ENCODE assay signal across 13 cellular contexts in the genomic region with DNA sequence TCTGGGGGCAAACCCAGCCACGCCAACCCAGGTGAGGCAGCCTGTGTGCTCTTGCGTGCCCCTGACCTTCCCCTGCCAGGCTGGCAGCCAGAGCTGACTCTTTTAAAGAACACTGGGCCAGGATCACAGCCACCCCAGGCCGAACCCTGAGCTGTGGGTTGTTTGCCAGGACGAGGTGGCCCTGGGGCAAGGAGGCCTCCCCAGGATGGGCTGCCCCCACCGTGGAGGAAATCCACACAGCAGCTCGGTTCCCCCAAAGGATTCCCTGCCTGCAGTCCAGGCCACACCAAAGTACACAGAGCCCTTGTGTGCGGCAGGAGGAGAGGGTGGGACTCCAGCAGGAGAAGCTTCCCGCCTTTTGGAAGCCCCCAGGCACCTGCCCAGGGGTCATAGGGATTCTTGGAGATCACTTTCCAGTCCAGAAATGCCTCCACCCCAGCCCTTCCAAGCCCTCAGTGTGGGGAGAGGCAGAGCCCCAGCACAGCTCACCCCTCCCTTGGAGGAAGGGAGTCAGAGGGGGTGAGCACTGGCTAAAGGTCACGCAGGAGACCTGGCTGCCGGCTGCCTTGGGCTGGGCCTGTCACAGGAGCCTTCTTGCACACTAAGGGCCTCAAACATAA.
DNase-seq lines count a peak whose midpoint lies in the region; ATAC-seq and TF ChIP-seq lines count a peak whose summit lies in the region.
"Had no signal": no experiment of that assay in that cellular context is flagged by ENCODE, and none has a peak within 500 bp of the region (broad histone marks: within the 10 kb centered on the region; RNA-seq: fewer than 3 reads in every experiment).

No MANE protein-coding gene starts in this region.

- peak; percentile 65 for DNase-seq in Right ventricle myocardium inferior (ENCODE audit: missing footprints)
- no peak for DNase-seq in cardiac septum (ENCODE audit: low spot score)
- DNase-seq in esophagus squamous epithelium (lab: John Stamatoyannopoulos, UW), result no peak
- DNase-seq in nephron progenitor cell, result no peak
- no peak for DNase-seq in T-helper 2 cell treated with Interferon-gamma antibody and Interleukin-4, amounts not matched to agents 5 μg/mL and 100 μg/mL, for 36 hours (ENCODE audit: low spot score)
- no peak for DNase-seq in MM.1S
- DNase-seq in HuH-7 (ENCODE audit: low spot score), result no peak
- DNase-seq: activated CD8-positive, alpha-beta memory T cell treated with anti-CD3 and anti-CD28 coated beads, Interleukin-2, amount 10 ng/mL, durations not matched to agents 7 days and 5 days; cerebellar nuclear complex; NCI-H2227 treated with DMSO at 0.1 percent for 48 hours had no signal

- no peak overlapping the region for H3K9ac ChIP-seq in MM.1S (ENCODE audit: low read length)

- no peaks in the 10 kb centered on the region for H3F3A ChIP-seq in MM.1S (ENCODE audit: insufficient read depth, low read length)

- H3K36me3 ChIP-seq in esophagus squamous epithelium (no peaks in the 10 kb centered on the region), MM.1S (replicated peaks; ENCODE audit: insufficient read depth, low read length) (no peaks in the 10 kb centered on the region)

- H3K36me3 Mint-ChIP-seq in nephron progenitor cell (ENCODE audit: low read depth), result no peaks in the 10 kb centered on the region
- H3K36me3 Mint-ChIP-seq in T-helper 2 cell treated with Interferon-gamma antibody and Interleukin-4, amounts not matched to agents 5 μg/mL and 100 μg/mL, for 36 hours (ENCODE audit: low read depth), result no peaks in the 10 kb centered on the region
- H3K36me3 Mint-ChIP-seq in stimulated activated memory B cell treated with anti-CD40 and anti-IgM and Interleukin-4, amounts not matched to agents 10 μg/mL and 1 μg/mL and 100 μg/mL, for 72 hours, result no peaks in the 10 kb centered on the region
- H3K36me3 Mint-ChIP-seq: activated CD8-positive, alpha-beta memory T cell treated with anti-CD3 and anti-CD28 coated beads, Interleukin-2, amount 10 ng/mL, durations not matched to agents 7 days and 5 days; activated naive CD4-positive, alpha-beta T cell treated with anti-CD3 and anti-CD28 coated beads, Interleukin-2, amount 50 U/mL, for 24 hours had no signal

- H3K27ac ChIP-seq in esophagus squamous epithelium (peak overlapping the region; percentile 46 to 85 (median 80)), MM.1S (ENCODE audit: low read length) (no peak overlapping the region)

- H3K4me1 Mint-ChIP-seq in nephron progenitor cell, result peaks cover 35% of the 10 kb centered on the region
- H3K4me1 Mint-ChIP-seq in T-helper 2 cell treated with Interferon-gamma antibody and Interleukin-4, amounts not matched to agents 5 μg/mL and 100 μg/mL, for 36 hours (ENCODE audit: low read depth), result no peaks in the 10 kb centered on the region
- peaks cover 6% of the 10 kb centered on the region for H3K4me1 Mint-ChIP-seq in stimulated activated memory B cell treated with anti-CD40 and anti-IgM and Interleukin-4, amounts not matched to agents 10 μg/mL and 1 μg/mL and 100 μg/mL, for 72 hours
- H3K4me1 Mint-ChIP-seq: activated CD8-positive, alpha-beta memory T cell treated with anti-CD3 and anti-CD28 coated beads, Interleukin-2, amount 10 ng/mL, durations not matched to agents 7 days and 5 days; activated naive CD4-positive, alpha-beta T cell treated with anti-CD3 and anti-CD28 coated beads, Interleukin-2, amount 50 U/mL, for 24 hours had no signal

- no peak for ATAC-seq in Right ventricle myocardium inferior
- no peak for ATAC-seq in stimulated activated memory B cell treated with anti-CD40 and anti-IgM and Interleukin-4, amounts not matched to agents 10 μg/mL and 1 μg/mL and 100 μg/mL, for 72 hours
- ATAC-seq: activated CD8-positive, alpha-beta memory T cell treated with anti-CD3 and anti-CD28 coated beads, Interleukin-2, amount 10 ng/mL, durations not matched to agents 7 days and 5 days had no signal

- H3K4me3 ChIP-seq in esophagus squamous epithelium, result no peak overlapping the region
- no peak overlapping the region for H3K4me3 ChIP-seq in MM.1S (ENCODE audit: low read length)
- H3K4me3 ChIP-seq: smooth muscle cell had no signal

- H3K27me3 Mint-ChIP-seq in nephron progenitor cell (ENCODE audit: low read depth, poor library complexity), result peaks cover 15% of the 10 kb centered on the region
- H3K27me3 Mint-ChIP-seq in T-helper 2 cell treated with Interferon-gamma antibody and Interleukin-4, amounts not matched to agents 5 μg/mL and 100 μg/mL, for 36 hours (ENCODE audit: low read depth), result peaks cover 13% of the 10 kb centered on the region
- H3K27me3 Mint-ChIP-seq in stimulated activated memory B cell treated with anti-CD40 and anti-IgM and Interleukin-4, amounts not matched to agents 10 μg/mL and 1 μg/mL and 100 μg/mL, for 72 hours, result peaks cover 42% of the 10 kb centered on the region

- H4K20me1 ChIP-seq in MM.1S (ENCODE audit: insufficient read depth, low read length), result no peaks in the 10 kb centered on the region

- TF ChIP-seq POLR2A in esophagus squamous epithelium (IDR thresholded peaks at IDR 0.05), result no peak

- WGBS in esophagus squamous epithelium, 2 donors, result 25% methylated on average over 2 of the region's 10 CpGs; no CpG with 5 or more reads in 1 of the 2 donors

- H3K9me3 ChIP-seq in esophagus squamous epithelium, result no peaks in the 10 kb centered on the region
- no peaks in the 10 kb centered on the region for H3K9me3 ChIP-seq in MM.1S (replicated peaks; ENCODE audit: insufficient read depth, low read length)

- H3K27me3 ChIP-seq in esophagus squamous epithelium (no peaks in the 10 kb centered on the region), MM.1S (replicated peaks; ENCODE audit: insufficient read depth, low read length) (no peaks in the 10 kb centered on the region)

- no peaks in the 10 kb centered on the region for H3K9me3 Mint-ChIP-seq in nephron progenitor cell
- no peaks in the 10 kb centered on the region for H3K9me3 Mint-ChIP-seq in T-helper 2 cell treated with Interferon-gamma antibody and Interleukin-4, amounts not matched to agents 5 μg/mL and 100 μg/mL, for 36 hours
- H3K9me3 Mint-ChIP-seq in stimulated activated memory B cell treated with anti-CD40 and anti-IgM and Interleukin-4, amounts not matched to agents 10 μg/mL and 1 μg/mL and 100 μg/mL, for 72 hours, result no peaks in the 10 kb centered on the region
- H3K9me3 Mint-ChIP-seq: activated naive CD4-positive, alpha-beta T cell treated with anti-CD3 and anti-CD28 coated beads, Interleukin-2, amount 50 U/mL, for 24 hours had no signal

- H3K27ac Mint-ChIP-seq in nephron progenitor cell, result peak overlapping the region; percentile 83
- H3K27ac Mint-ChIP-seq in T-helper 2 cell treated with Interferon-gamma antibody and Interleukin-4, amounts not matched to agents 5 μg/mL and 100 μg/mL, for 36 hours, result no peak overlapping the region
- H3K27ac Mint-ChIP-seq in stimulated activated memory B cell treated with anti-CD40 and anti-IgM and Interleukin-4, amounts not matched to agents 10 μg/mL and 1 μg/mL and 100 μg/mL, for 72 hours, result no peak overlapping the region
- H3K27ac Mint-ChIP-seq: activated CD8-positive, alpha-beta memory T cell treated with anti-CD3 and anti-CD28 coated beads, Interleukin-2, amount 10 ng/mL, durations not matched to agents 7 days and 5 days; activated naive CD4-positive, alpha-beta T cell treated with anti-CD3 and anti-CD28 coated beads, Interleukin-2, amount 50 U/mL, for 24 hours had no signal

- H3K4me1 ChIP-seq in esophagus squamous epithelium, result peaks cover 37 to 90% (median 49%) of the 10 kb centered on the region in 3 donors
- H3K4me1 ChIP-seq in MM.1S (ENCODE audit: low read length), result no peaks in the 10 kb centered on the region

- TF ChIP-seq CTCF in esophagus squamous epithelium (IDR thresholded peaks at IDR 0.05), result no peak
- no peak for TF ChIP-seq CTCF in nephron progenitor cell (IDR thresholded peaks at IDR 0.05)
- no peak for TF ChIP-seq CTCF in MM.1S (IDR thresholded peaks at IDR 0.05; ENCODE audit: low read length)

- intact Hi-C loops in Right ventricle myocardium inferior (cut with DNase I) (loop anchor here (2.0 to 5.0 kb wide), 4 partner anchors 35 to 245 kb away; a partner anchor contains a TSS), cardiac septum (cut with DNase I) (no loop called here), esophagus squamous epithelium (cut with DNase I) (loop anchor here (10.0 kb wide), 1 partner anchor 108 kb away; no protein-coding TSS in a partner anchor)

- no peak overlapping the region for H3K4me3 Mint-ChIP-seq in nephron progenitor cell
- H3K4me3 Mint-ChIP-seq in T-helper 2 cell treated with Interferon-gamma antibody and Interleukin-4, amounts not matched to agents 5 μg/mL and 100 μg/mL, for 36 hours, result no peak overlapping the region
- no peak overlapping the region for H3K4me3 Mint-ChIP-seq in stimulated activated memory B cell treated with anti-CD40 and anti-IgM and Interleukin-4, amounts not matched to agents 10 μg/mL and 1 μg/mL and 100 μg/mL, for 72 hours
- H3K4me3 Mint-ChIP-seq: activated CD8-positive, alpha-beta memory T cell treated with anti-CD3 and anti-CD28 coated beads, Interleukin-2, amount 10 ng/mL, durations not matched to agents 7 days and 5 days; activated naive CD4-positive, alpha-beta T cell treated with anti-CD3 and anti-CD28 coated beads, Interleukin-2, amount 50 U/mL, for 24 hours had no signal

- H3K79me2 ChIP-seq in MM.1S (ENCODE audit: low read length), result no peaks in the 10 kb centered on the region

- no peak overlapping the region for H3K4me2 ChIP-seq in MM.1S (ENCODE audit: low read depth, low read length)
- H3K4me2 ChIP-seq: smooth muscle cell had no signal

- H2AFZ ChIP-seq in MM.1S (ENCODE audit: low read length), result no peak overlapping the region

- H3K9me2 ChIP-seq in MM.1S (replicated peaks; ENCODE audit: insufficient read depth, low read length), result no peaks in the 10 kb centered on the region
